ENCODE assay signal across 8 cellular contexts in the genomic region with DNA sequence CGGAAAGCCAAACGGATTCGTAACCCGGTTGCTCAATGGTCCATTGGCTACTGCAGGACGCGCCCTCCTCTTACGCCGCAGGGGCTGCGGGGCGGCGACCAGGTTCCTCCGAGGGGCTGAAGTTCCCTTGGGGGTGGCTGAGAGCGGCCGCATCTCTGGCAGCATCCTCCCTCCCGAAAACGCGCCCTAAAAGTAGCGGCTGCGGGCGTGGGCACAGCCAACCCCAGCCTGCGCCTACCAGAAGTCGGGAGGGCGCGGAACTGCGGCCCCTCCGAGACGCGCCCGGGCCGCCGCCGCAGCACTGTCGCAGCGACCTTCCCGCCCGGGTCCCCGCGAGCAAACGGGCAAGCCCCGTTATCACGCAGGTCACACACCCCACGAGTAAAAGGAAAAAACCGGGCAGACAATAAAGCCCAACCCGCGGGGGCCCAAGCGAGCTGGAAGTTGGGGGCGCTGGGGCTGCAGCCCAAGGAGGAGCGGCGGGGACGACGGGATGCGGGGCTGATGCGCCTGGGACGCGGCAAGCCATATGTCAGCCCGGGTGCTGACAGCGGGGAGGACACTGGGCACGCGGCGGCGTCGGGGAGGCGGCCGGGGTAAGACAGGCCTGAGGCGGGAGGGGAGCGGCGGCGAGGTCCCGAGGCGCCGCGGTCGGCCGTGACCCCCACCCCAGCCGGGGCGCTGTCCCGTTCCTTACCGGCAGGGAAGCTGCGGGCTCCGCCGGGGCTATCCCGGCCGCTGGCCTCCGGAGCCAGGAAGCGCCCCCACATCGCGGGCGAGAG. TPM values are rescaled to one million over a fixed set of nuclear protein-coding genes. Genes with fewer than 3 reads are reported as not detected.
DNase-seq lines count a peak whose midpoint lies in the region; ATAC-seq and TF ChIP-seq lines count a peak whose summit lies in the region.

No MANE protein-coding gene starts in this region.

- peaks cover 0 to 49% (median 12%) of the 10 kb centered on the region in 11 experiments; a peak in 16 of 22 replicates for H4K20me1 ChIP-seq in BLaER1 treated with 17β-estradiol and CSF1 and Interleukin-3, amounts not matched to agents 10 nM and 100 nM

- ATAC-seq in GM18909 (IDR thresholded peaks at IDR 0.05; ENCODE audit: poor library complexity, unreplicated experiment) (peak; percentile 46), HG03108 (IDR thresholded peaks at IDR 0.05; ENCODE audit: unreplicated experiment) (peak; percentile 36), gastroesophageal sphincter (peak; percentile 66), aorta (ENCODE audit: low FRiP score) (peak; percentile 83)

- peak overlapping the region; percentile 80 to 94 (median 86) for H3K4me3 ChIP-seq in BLaER1 treated with 17β-estradiol and CSF1 and Interleukin-3, amounts not matched to agents 10 nM and 100 nM
- H3K4me3 ChIP-seq in gastroesophageal sphincter (peak overlapping the region; percentile 74 to 98), aorta (ENCODE audit: low read length in 2 of 2) (peak overlapping the region; percentile 85 to 88)

- H3K27me3 ChIP-seq in BLaER1 treated with 17β-estradiol and CSF1 and Interleukin-3, amounts not matched to agents 10 nM and 100 nM = peaks cover 0 to 22% (median 20%) of the 10 kb centered on the region in 11 experiments; a peak in 19 of 22 replicates
- no peaks in the 10 kb centered on the region for H3K27me3 ChIP-seq in gastroesophageal sphincter
- no peaks in the 10 kb centered on the region for H3K27me3 ChIP-seq in aorta (ENCODE audit: control insufficient read depth in 1 of 2, insufficient read depth in 2 of 2, low read length in 1 of 2)

- peak in 3 of 4 experiments; percentile 23 to 45 (median 40) for TF ChIP-seq CTCF in gastroesophageal sphincter (IDR thresholded peaks at IDR 0.05)

- H3K36me3 ChIP-seq in BLaER1 treated with 17β-estradiol and CSF1 and Interleukin-3, amounts not matched to agents 10 nM and 100 nM = peaks cover 0 to 7% (median 0%) of the 10 kb centered on the region in 11 experiments; a peak in 5 of 22 replicates
- H3K36me3 ChIP-seq in gastroesophageal sphincter (no peaks in the 10 kb centered on the region), aorta (ENCODE audit: control insufficient read depth in 1 of 2, insufficient read depth in 2 of 2, low read length in 1 of 2) (no peaks in the 10 kb centered on the region)

- peak; percentile 18 to 48 (median 39) for DNase-seq in activated naive CD4-positive, alpha-beta T cell (lab: John Stamatoyannopoulos, UW)
- DNase-seq in occipital lobe (lab: John Stamatoyannopoulos, UW) (peak; percentile 60), aorta (peak; percentile 65 to 83)

- peak overlapping the region; percentile 82 to 94 (median 91) for H3K4me2 ChIP-seq in BLaER1 treated with 17β-estradiol and CSF1 and Interleukin-3, amounts not matched to agents 10 nM and 100 nM

- peak overlapping the region; percentile 79 to 94 (median 91) for H3K9ac ChIP-seq in BLaER1 treated with 17β-estradiol and CSF1 and Interleukin-3, amounts not matched to agents 10 nM and 100 nM

- peaks cover 10 to 32% (median 20%) of the 10 kb centered on the region in 10 experiments; a peak in 19 of 20 replicates for H3K4me1 ChIP-seq in BLaER1 treated with 17β-estradiol and CSF1 and Interleukin-3, amounts not matched to agents 10 nM and 100 nM
- H3K4me1 ChIP-seq in gastroesophageal sphincter (peaks cover 0 to 44% (median 0%) of the 10 kb centered on the region in 3 donors), aorta (ENCODE audit: control insufficient read depth in 1 of 2, insufficient read depth in 2 of 2, low read length in 2 of 2) (no peaks in the 10 kb centered on the region)

- intact Hi-C loops in aorta (cut with DNase I) = loop anchor here in 1 of 2 donors (5.0 kb wide), 1 partner anchor 57 kb away; no protein-coding TSS in a partner anchor

- no peaks in the 10 kb centered on the region for H3K9me3 ChIP-seq in BLaER1 treated with 17β-estradiol and CSF1 and Interleukin-3, amounts not matched to agents 10 nM and 100 nM (replicated peaks in 1 of 11)
- no peaks in the 10 kb centered on the region for H3K9me3 ChIP-seq in gastroesophageal sphincter
- no peaks in the 10 kb centered on the region for H3K9me3 ChIP-seq in aorta (ENCODE audit: control insufficient read depth, low read length)

- 0% methylated on average over 1 to 16 of the region's 88 CpGs for WGBS in gastroesophageal sphincter (ENCODE audit: low coverage in 1 of 2), 2 donors
- 0 to 1% methylated on average over 88 of the region's 88 CpGs for WGBS in aorta, 2 donors

- TF ChIP-seq EP300 in gastroesophageal sphincter (IDR thresholded peaks at IDR 0.05) = no peak

- H3K27ac ChIP-seq in BLaER1 treated with 17β-estradiol and CSF1 and Interleukin-3, amounts not matched to agents 10 nM and 100 nM = peak overlapping the region; percentile 76 to 91 (median 84)
- peak overlapping the region; percentile 94 to 99 (median 96) for H3K27ac ChIP-seq in gastroesophageal sphincter
- H3K27ac ChIP-seq in aorta (ENCODE audit: low read depth in 1 of 2, low read length in 2 of 2) = peak overlapping the region; percentile 71 to 92

- peak; percentile 54 to 57 for TF ChIP-seq POLR2A in gastroesophageal sphincter (IDR thresholded peaks at IDR 0.05)

TF ChIP-seq in PFSK-1, 5 proteins besides CTCF, POLR2A, EP300 and RAD21:
- TF ChIP-seq POLR2AphosphoS5 (IDR thresholded peaks at IDR 0.05; ENCODE audit: low read depth, low read length) (no peak), SIN3A (IDR thresholded peaks at IDR 0.05; ENCODE audit: borderline replicate concordance, insufficient read depth, low read length) (no peak), FOXP2 (optimal IDR thresholded peaks at IDR 0.05; ENCODE audit: borderline replicate concordance, extremely low read depth, extremely low read length, insufficient read depth) (peak; percentile 60), TAF1 (IDR thresholded peaks at IDR 0.05; ENCODE audit: borderline replicate concordance, insufficient read depth, low read length) (0 out of 2 replicates have a peak, but pooled peaks have one; percentile 38)

RNA-seq across cellular contexts. Expression of gene CEP85L, which starts 0.7 kb away (rescaled TPM):
- polyA plus RNA-seq in PFSK-1 (2012; ENCODE audit: insufficient read length, low read depth) = 1.8 TPM
- total RNA-seq in gastroesophageal sphincter = 10 to 100 TPM; 10.9 to 22.6 (median 16.7) TPM
- total RNA-seq in occipital lobe = 59.1 TPM
- 10 to 100 TPM; 17.2 to 21.3 TPM for total RNA-seq in aorta
- 1 to 10 TPM; 1.1 to 1.7 TPM for polyA plus RNA-seq in aorta

Comparison
In these comparisons a context has a peak if more than half of its experiments do, and no peak if none do; other contexts are left out.
1. Peak in every context shown above with its lines: DNase-seq, ATAC-seq, H3K4me3 ChIP-seq and H3K27ac ChIP-seq.